1 cellular context compared by ENCODE assay signal in genomic region chr3:133038089-133038730, GRCh38.
A peak's percentile ranks its signal among the peaks of the same experiment; 100 is the strongest.
TF ChIP-seq lines count a peak whose summit lies in the region.

TMEM108 (plus strand) TSS chr3:133038391.

TF ChIP-seq in K562, 482 proteins besides CTCF, POLR2A, EP300 and RAD21 (continued from another document and continues in another):
- TF ChIP-seq MGA (IDR thresholded peaks at IDR 0.05) (peak; percentile 80), ZNF592 (IDR thresholded peaks at IDR 0.05) (no peak), ARID1B (IDR thresholded peaks at IDR 0.05) (no peak), ZC3H4 (CRISPR knock-in tag; IDR thresholded peaks at IDR 0.05; ENCODE audit: borderline replicate concordance) (no peak), PML (IDR thresholded peaks at IDR 0.05; ENCODE audit: low read length) (no peak), CEBPB (tag; IDR thresholded peaks at IDR 0.05) (no peak), PURB (CRISPR knock-in tag; IDR thresholded peaks at IDR 0.05; ENCODE audit: low read depth) (no peak), ZBTB43 (CRISPR knock-in tag; IDR thresholded peaks at IDR 0.05) (no peak), ZNF3 (CRISPR knock-in tag; IDR thresholded peaks at IDR 0.05) (no peak), EHMT2 (IDR thresholded peaks at IDR 0.05) (no peak), POLR3G (IDR thresholded peaks at IDR 0.05; ENCODE audit: extremely low read depth, insufficient read length, insufficient replicate concordance) (no peak), CHD7 (IDR thresholded peaks at IDR 0.05; ENCODE audit: low read depth, low read length) (no peak), L3MBTL2 (IDR thresholded peaks at IDR 0.05) (peak; percentile 90), E2F3 (CRISPR knock-in tag; IDR thresholded peaks at IDR 0.05) (no peak), MTA1 (IDR thresholded peaks at IDR 0.05; ENCODE audit: borderline replicate concordance) (no peak), CBX5 (IDR thresholded peaks at IDR 0.05; ENCODE audit: borderline replicate concordance, low read depth) (no peak), PKNOX1 (IDR thresholded peaks at IDR 0.05) (peak; percentile 93)
